ENCODE assay signal across 36 cellular contexts in the genomic region with DNA sequence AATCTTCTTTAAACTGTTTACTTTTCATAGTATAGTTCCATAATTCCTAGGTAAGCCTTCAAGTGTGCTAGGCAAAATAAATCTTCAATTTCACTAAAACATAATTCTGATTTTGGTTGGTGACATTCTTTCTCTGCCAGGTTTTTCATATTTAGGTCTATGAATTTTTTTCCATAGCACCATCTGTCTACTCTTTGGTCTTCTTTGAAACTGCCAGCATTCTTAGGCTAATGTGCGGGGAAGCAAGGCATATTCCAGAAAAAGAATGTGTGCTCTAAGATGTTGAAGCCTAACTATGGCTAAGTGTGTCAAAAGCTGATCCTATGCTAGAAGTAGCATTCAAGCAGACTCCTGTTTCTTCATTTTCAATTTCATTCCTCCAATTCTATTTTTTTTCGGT.
"Had no signal": no experiment of that assay in that cellular context is flagged by ENCODE, and none has a peak within 500 bp of the region (broad histone marks: within the 10 kb centered on the region; RNA-seq: fewer than 3 reads in every experiment).

No MANE protein-coding gene starts in this region.

- ATAC-seq: activated CD8-positive, alpha-beta T cell treated with anti-CD3 and anti-CD28 coated beads for 36 hours; activated T-cell treated with anti-CD3 and anti-CD28 coated beads, Interleukin-2, amount 50 U/mL, for 72 hours; activated T-helper 17 cell treated with anti-CD3 and anti-CD28 coated beads, Interleukin-2, amount 50 U/mL, for 72 hours; PC-3 had no signal

- H3K36me3 ChIP-seq: ascending aorta, cardiac muscle cell, Peyer's patch, SJSA1 had no signal

- H3K27ac ChIP-seq: ascending aorta, cardiac muscle cell, Peyer's patch, SJSA1, VCaP had no signal

- H3K4me3 ChIP-seq: ascending aorta, cardiac muscle cell, Peyer's patch, SJSA1 had no signal

- H3K4me1 ChIP-seq: ascending aorta, Peyer's patch, SJSA1 had no signal

- DNase-seq: activated B cell treated with CpG ODN at 0.5 μM for 24 hours; activated CD4-positive, alpha-beta T cell treated with anti-CD3 and anti-CD28 coated beads for 1 hour; activated CD4-positive, alpha-beta T cell treated with anti-CD3 and anti-CD28 coated beads for 48 hours; activated CD4-positive, alpha-beta T cell treated with anti-CD3 and anti-CD28 coated beads, Interleukin-2, amount 50 U/mL, for 4 hours; activated CD8-positive, alpha-beta T cell treated with anti-CD3 and anti-CD28 coated beads for 36 hours; activated effector memory CD4-positive, alpha-beta T cell treated with anti-CD3 and anti-CD28 coated beads, Interleukin-2, amount 50 U/mL, for 16 hours; activated naive CD4-positive, alpha-beta T cell; activated naive CD4-positive, alpha-beta T cell treated with anti-CD3 and anti-CD28 coated beads, Interleukin-2, amount 50 U/mL, for 16 hours; activated naive CD8-positive, alpha-beta T cell treated with anti-CD3 and anti-CD28 coated beads for 36 hours; activated T-cell treated with anti-CD3 and anti-CD28 coated beads, Interleukin-2, amount 50 U/mL, for 1 hour; activated T-cell treated with anti-CD3 and anti-CD28 coated beads, Interleukin-2, amount 50 U/mL, for 72 hours; amniotic stem cell; Karpas-422; KBM-7; NCI-H1048; NCI-H1105 treated with DMSO at 0.1 percent for 48 hours; NCI-H1436; NCI-H1694; NCI-H1930; NCI-H2081 treated with DMSO at 0.1 percent for 48 hours; NCI-H2227 treated with DMSO at 0.1 percent for 48 hours; NCI-H524 treated with DMSO at 0.1 percent for 48 hours; NK-92 treated with Interleukin-12 subunit alpha and Interleukin-12 subunit beta, amount 100 ng/mL, for 24 hours; PC-3; Peyer's patch; RPMI8226; SHP77 treated with DMSO at 0.1 percent for 48 hours; SW 1271; T-helper 1 cell; T-helper 2 cell; T-helper 9 cell had no signal

- H3K27me3 ChIP-seq: ascending aorta, cardiac muscle cell, Peyer's patch, SJSA1 had no signal

- H3K9me3 ChIP-seq: ascending aorta, Peyer's patch, SJSA1 had no signal
